Comparison of ENCODE assay signal across 8 cellular contexts in genomic region chr1:232868793-232869491, GRCh38.
DNase-seq lines count a peak whose midpoint lies in the region; ATAC-seq, FAIRE-seq and TF ChIP-seq lines count a peak whose summit lies in the region.

No MANE protein-coding gene starts in this region.

- TF ChIP-seq CTCF in adrenal gland (IDR thresholded peaks at IDR 0.05) (no peak), lower lobe of right lung (IDR thresholded peaks at IDR 0.05) (no peak)

- H3K27ac ChIP-seq in adrenal gland (no peak overlapping the region), lower lobe of right lung (no peak overlapping the region)

- FAIRE-seq in GM12891 (lab: Jason Lieb, UNC) = no peak

- intact Hi-C loops in adrenal gland (cut with DNase I) = no loop called here
- intact Hi-C loops in lower lobe of right lung (cut with DNase I) = no loop called here

- H3K36me3 ChIP-seq in MG63 (no peaks in the 10 kb centered on the region), adrenal gland (replicated peaks in 1 of 2) (no peaks in the 10 kb centered on the region), lower lobe of right lung (no peaks in the 10 kb centered on the region), H7 (replicated peaks; ENCODE audit: control insufficient read depth, insufficient read depth, low read length) (no peaks in the 10 kb centered on the region)

- WGBS in adrenal gland, 4 donors = 58 to 69% (median 58%) methylated on average over 6 of the region's 6 CpGs

- ATAC-seq in lower lobe of right lung = peak; percentile 18 to 39

- no peaks in the 10 kb centered on the region for H3K4me1 ChIP-seq in adrenal gland (replicated peaks in 1 of 2)
- H3K4me1 ChIP-seq in lower lobe of right lung = peaks cover 3% of the 10 kb centered on the region

- DNase-seq in DMS 273 (lab: John Stamatoyannopoulos, UW; ENCODE audit: unreplicated experiment) (peak; percentile 78), MG63 (peak; percentile 94), adrenal gland (peak; percentile 20 to 79 (median 40)), lower lobe of right lung (no peak), GM12891 (ENCODE audit: insufficient read length, low spot score) (no peak), H7 (no peak), NCI-H187 treated with DMSO at 0.1 percent for 48 hours (lab: John Stamatoyannopoulos, UW) (no peak)
- no peak for DNase-seq in effector CD8-positive, alpha-beta T cell (lab: John Stamatoyannopoulos, UW)

- H3K4me3 ChIP-seq in MG63 (no peak overlapping the region), adrenal gland (no peak overlapping the region), lower lobe of right lung (no peak overlapping the region), H7 (ENCODE audit: insufficient read depth, low read depth, low read length) (no peak overlapping the region)

- no peaks in the 10 kb centered on the region for H3K9me3 ChIP-seq in MG63
- no peaks in the 10 kb centered on the region for H3K9me3 ChIP-seq in adrenal gland (replicated peaks in 1 of 3)
- H3K9me3 ChIP-seq in lower lobe of right lung = no peaks in the 10 kb centered on the region

- H3K27me3 ChIP-seq in MG63 (no peaks in the 10 kb centered on the region), adrenal gland (no peaks in the 10 kb centered on the region), lower lobe of right lung (ENCODE audit: low read depth) (no peaks in the 10 kb centered on the region), H7 (ENCODE audit: control insufficient read depth, insufficient read depth, low read length) (no peaks in the 10 kb centered on the region)

- TF ChIP-seq POLR2A in adrenal gland (IDR thresholded peaks at IDR 0.05) (no peak), GM12891 (IDR thresholded peaks at IDR 0.05; ENCODE audit: low read depth, low read length) (no peak)

TF ChIP-seq in GM12891, 5 proteins besides CTCF, POLR2A, EP300 and RAD21:
- no peak for TF ChIP-seq POU2F2 (IDR thresholded peaks at IDR 0.05; ENCODE audit: low read depth, low read length)
- TF ChIP-seq PAX5 (IDR thresholded peaks at IDR 0.05; ENCODE audit: insufficient read depth, low read length, severe bottlenecking) = no peak
- no peak for TF ChIP-seq SPI1 (IDR thresholded peaks at IDR 0.05; ENCODE audit: low read depth, low read length)
- TF ChIP-seq POLR2AphosphoS5 (IDR thresholded peaks at IDR 0.05; ENCODE audit: low read depth, low read length) = no peak
- no peak for TF ChIP-seq TAF1 (IDR thresholded peaks at IDR 0.05; ENCODE audit: low read depth, low read length)
TF ChIP-seq in GM12891: peak in this region for 0.

Comparison
In these comparisons a context has a peak if more than half of its experiments do, and no peak if none do; other contexts are left out.
1. DNase-seq: peak in DMS 273 (single experiment), MG63 (single experiment) and adrenal gland (7 of 7); none in lower lobe of right lung (single experiment), effector CD8-positive, alpha-beta T cell (single experiment), GM12891 (single experiment), H7 (single experiment) and NCI-H187 treated with DMSO at 0.1 percent for 48 hours (single experiment).